ENCODE assay signal across 8 cellular contexts in genomic region chr18:33578371-33579146, GRCh38.
DNase-seq lines count a peak whose midpoint lies in the region; ATAC-seq and TF ChIP-seq lines count a peak whose summit lies in the region.

No MANE protein-coding gene starts in this region.

- ATAC-seq in GM18502 (IDR thresholded peaks at IDR 0.05; ENCODE audit: poor library complexity, unreplicated experiment): no peak
- ATAC-seq in HG03342 (IDR thresholded peaks at IDR 0.05; ENCODE audit: unreplicated experiment): no peak

- no peaks in the 10 kb centered on the region for H3K9me3 ChIP-seq in iPS-20b (ENCODE audit: insufficient read depth, low read depth, low read length)

- in situ Hi-C loops in astrocyte of the cerebellum (cut with HindIII; ENCODE audit: low sequenced_read_pairs): no loop called here

- H3K4me3 ChIP-seq in astrocyte of the cerebellum (ENCODE audit: low read depth, low read length) (peak overlapping the region; percentile 76), iPS-20b (ENCODE audit: low read length) (peak overlapping the region; percentile 72), skin epidermis (peak overlapping the region in 6 of 7 experiments; percentile 8 to 59 (median 20))

- no peak for TF ChIP-seq CTCF in astrocyte of the cerebellum (IDR thresholded peaks at IDR 0.05; ENCODE audit: low read depth, low read length, missing control alignments)

- H3K4me1 ChIP-seq in iPS-20b (ENCODE audit: insufficient read depth, low read length): peaks cover 28% of the 10 kb centered on the region; the same call in 1 of the 2 replicates

- no peaks in the 10 kb centered on the region for H3K36me3 ChIP-seq in iPS-20b (ENCODE audit: insufficient read depth, low read depth, low read length)

- peaks cover 48% of the 10 kb centered on the region for H3K27me3 ChIP-seq in iPS-20b (ENCODE audit: insufficient read depth, low read length)

- peak; percentile 51 for DNase-seq in NCI-H82 (lab: John Stamatoyannopoulos, UW)
- no peak for DNase-seq in NCI-H82 treated with DMSO at 0.1 percent for 48 hours (lab: John Stamatoyannopoulos, UW; ENCODE audit: unreplicated experiment)
- no peak for DNase-seq in astrocyte of the cerebellum (ENCODE audit: low read depth)
- no peak for DNase-seq in AML-193 (lab: John Stamatoyannopoulos, UW)

- H3K9ac ChIP-seq in iPS-20b (ENCODE audit: low read depth, low read length): peak overlapping the region; percentile 43; the same call in 1 of the 2 replicates

- no peak overlapping the region for H3K27ac ChIP-seq in iPS-20b (ENCODE audit: low read length)
- peak overlapping the region in 4 of 21 experiments; percentile 28 to 73 (median 49) for H3K27ac ChIP-seq in skin epidermis

Comparison
In these comparisons a context has a peak if more than half of its experiments do, and no peak if none do; other contexts are left out.
1. H3K4me3 ChIP-seq: peak in every context shown above with its lines; median percentile 76 in astrocyte of the cerebellum; 72 in iPS-20b; 20 in skin epidermis.